In the genomic region with DNA sequence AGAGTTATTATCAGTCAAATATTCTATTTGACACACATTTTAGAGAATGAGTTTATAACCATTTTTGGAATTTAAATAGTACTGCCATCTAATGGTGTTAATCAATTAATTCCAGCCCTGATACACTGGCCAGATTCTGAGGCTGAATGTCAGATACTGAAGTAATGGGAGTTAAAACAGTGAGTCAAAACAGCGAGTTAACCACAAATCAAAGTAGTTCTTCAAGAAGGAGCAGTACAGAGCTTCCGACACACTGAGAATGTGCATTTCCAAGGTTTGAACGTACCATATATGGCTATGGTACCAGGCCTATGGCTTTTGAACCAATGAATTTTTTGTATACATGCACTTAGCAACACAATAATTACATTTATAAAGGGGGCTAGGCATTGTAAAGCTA, we compare ENCODE assay signal across 21 cellular contexts.
"Had no signal": no experiment of that assay in that cellular context is flagged by ENCODE, and none has a peak within 500 bp of the region (broad histone marks: within the 10 kb centered on the region; RNA-seq: fewer than 3 reads in every experiment).

No MANE protein-coding gene starts in this region.

- H3K4me1 ChIP-seq: gastrocnemius medialis had no signal

- H3K4me3 ChIP-seq: dorsolateral prefrontal cortex, gastrocnemius medialis, mucosa of descending colon, pancreas, smooth muscle cell, stomach had no signal

- H3K4me3 Mint-ChIP-seq: activated CD4-positive, alpha-beta memory T cell treated with anti-CD3 and anti-CD28 coated beads for 36 hours; activated naive CD8-positive, alpha-beta T cell; activated T-helper 1 cell treated with anti-CD3 and anti-CD28 coated beads, Interleukin-12 subunit alpha, Interleukin-12 subunit beta, Interleukin-2, Interleukin-4 antibody, amounts not matched to agents 30 ng/mL and 10 ng/mL and 1 ng/mL, durations not matched to agents 14 hours and 24 hours and 36 hours; brain had no signal

- ATAC-seq: gastrocnemius medialis, left ventricle myocardium superior, mucosa of descending colon, pancreas, sciatic nerve had no signal

- H3K27me3 ChIP-seq: dorsolateral prefrontal cortex, gastrocnemius medialis, pancreas, stomach had no signal

- H3K4me2 ChIP-seq: smooth muscle cell had no signal

- H3K27ac Mint-ChIP-seq: activated CD4-positive, alpha-beta memory T cell treated with anti-CD3 and anti-CD28 coated beads for 36 hours; activated naive CD8-positive, alpha-beta T cell; activated T-helper 1 cell treated with anti-CD3 and anti-CD28 coated beads, Interleukin-12 subunit alpha, Interleukin-12 subunit beta, Interleukin-2, Interleukin-4 antibody, amounts not matched to agents 30 ng/mL and 10 ng/mL and 1 ng/mL, durations not matched to agents 14 hours and 24 hours and 36 hours had no signal

- FAIRE-seq: colon, pancreas had no signal

- H3K9me3 ChIP-seq: gastrocnemius medialis, mucosa of descending colon, pancreas, stomach had no signal

- H3K9me3 Mint-ChIP-seq: activated CD4-positive, alpha-beta memory T cell treated with anti-CD3 and anti-CD28 coated beads for 36 hours; activated T-helper 1 cell treated with anti-CD3 and anti-CD28 coated beads, Interleukin-12 subunit alpha, Interleukin-12 subunit beta, Interleukin-2, Interleukin-4 antibody, amounts not matched to agents 30 ng/mL and 10 ng/mL and 1 ng/mL, durations not matched to agents 14 hours and 24 hours and 36 hours; naive B cell had no signal

- H3K36me3 ChIP-seq: gastrocnemius medialis, pancreas, stomach had no signal

- H3K27me3 Mint-ChIP-seq: activated CD4-positive, alpha-beta memory T cell treated with anti-CD3 and anti-CD28 coated beads for 36 hours; activated naive CD8-positive, alpha-beta T cell; brain; naive B cell had no signal

- H3K27ac ChIP-seq: dorsolateral prefrontal cortex, gastrocnemius medialis, pancreas, stomach, VCaP had no signal

- DNase-seq: activated CD4-positive, alpha-beta memory T cell treated with anti-CD3 and anti-CD28 coated beads for 36 hours; activated CD4-positive, CD25-positive, alpha-beta regulatory T cell treated with anti-CD3 and anti-CD28 coated beads, Interleukin-2, amount 50 U/mL, for 72 hours; activated T-cell treated with anti-CD3 and anti-CD28 coated beads for 4 hours; amygdala; dorsolateral prefrontal cortex; gastrocnemius medialis; head of caudate nucleus; kidney glomerular epithelial cell; left ventricle myocardium superior; mucosa of descending colon; naive B cell; pancreas; stimulated activated CD4-positive, alpha-beta T cell treated with anti-CD3 and anti-CD28 coated beads, Interleukin-4, amount 100 ng/mL, for 1 hour; stomach had no signal
